Comparison of ENCODE assay signal across 16 cellular contexts in genomic region chr4:75011131-75011795, GRCh38.
A peak's percentile ranks its signal among the peaks of the same experiment; 100 is the strongest.
DNase-seq lines count a peak whose midpoint lies in the region; ATAC-seq and TF ChIP-seq lines count a peak whose summit lies in the region.
"Had no signal": no experiment of that assay in that cellular context is flagged by ENCODE, and none has a peak within 500 bp of the region (broad histone marks: within the 10 kb centered on the region; RNA-seq: fewer than 3 reads in every experiment).

No MANE protein-coding gene starts in this region.

- H3K4me1 ChIP-seq in PC-3 (ENCODE audit: insufficient read depth, low read length) (peaks cover 26% of the 10 kb centered on the region), foreskin keratinocyte (no peaks in the 10 kb centered on the region)
- H3K4me1 ChIP-seq: BLaER1 had no signal

- CTCF ChIA-PET in PC-3 (lab: Charles Lee), result no interaction called here

- DNase-seq in ELR (ENCODE audit: low read depth) (peak; percentile 2), PC-3 (peak; percentile 72), epithelial cell of esophagus (ENCODE audit: low read depth) (peak; percentile 46), foreskin keratinocyte (peak; percentile 37 to 66), NCI-H774 (lab: John Stamatoyannopoulos, UW) (no peak), coronary artery (ENCODE audit: low spot score) (no peak), anterior cingulate cortex (lab: John Stamatoyannopoulos, UW) (no peak)
- DNase-seq: 8988T; Calu3; CD8-positive, alpha-beta T cell; DMS79 treated with DMSO at 0.1 percent for 48 hours; GM23248 had no signal

- no peaks in the 10 kb centered on the region for H3K36me3 ChIP-seq in PC-3 (ENCODE audit: low read depth, low read length)
- H3K36me3 ChIP-seq: BLaER1, HAP-1 had no signal

- H3K9me2 ChIP-seq in PC-3 (replicated peaks; ENCODE audit: low read length), result no peaks in the 10 kb centered on the region

- H2AFZ ChIP-seq in PC-3 (ENCODE audit: low read length), result peak overlapping the region; percentile 60; the same call in 1 of the 2 replicates
- H2AFZ ChIP-seq: GM23248 had no signal

- H3K9me3 ChIP-seq in PC-3 (ENCODE audit: low read length), result no peaks in the 10 kb centered on the region
- H3K9me3 ChIP-seq: HAP-1 had no signal

- intact Hi-C loops in PC-3 (cut with micrococcal nuclease), result no loop called here

- H3K79me2 ChIP-seq in PC-3 (ENCODE audit: low read length), result no peaks in the 10 kb centered on the region

- peak overlapping the region; percentile 94 for H3K27ac ChIP-seq in PC-3 (ENCODE audit: low read length)
- H3K27ac ChIP-seq in foreskin keratinocyte, result peak overlapping the region; percentile 57
- H3K27ac ChIP-seq in coronary artery, result no peak overlapping the region
- H3K27ac ChIP-seq: BLaER1, GM23248 had no signal

- no peaks in the 10 kb centered on the region for H4K20me1 ChIP-seq in PC-3 (ENCODE audit: low read length)
- H4K20me1 ChIP-seq: BLaER1 had no signal

- no TSS peak for BruUV-seq in PC-3 (replicated peaks; lab: Mats Ljungman, UMichigan)

- POLR2A ChIA-PET in PC-3 (lab: Charles Lee; ENCODE audit: unreplicated experiment), result no interaction called here

- ATAC-seq in PC-3 (peak; percentile 42), foreskin keratinocyte (peak; percentile 88), GM18858 (IDR thresholded peaks at IDR 0.05; ENCODE audit: unreplicated experiment) (no peak)
- ATAC-seq: CD8-positive, alpha-beta T cell; GM12878 had no signal

- H3K4me2 ChIP-seq in PC-3 (ENCODE audit: low read length), result peak overlapping the region; percentile 71
- H3K4me2 ChIP-seq: BLaER1 had no signal

- no peaks in the 10 kb centered on the region for H3F3A ChIP-seq in PC-3 (ENCODE audit: low read length, unreplicated experiment)

- H3K27me3 ChIP-seq in PC-3 (ENCODE audit: low read length) (no peaks in the 10 kb centered on the region), foreskin keratinocyte (no peaks in the 10 kb centered on the region)
- H3K27me3 ChIP-seq: BLaER1 had no signal

- TF ChIP-seq CTCF in PC-3 (conservative IDR thresholded peaks at IDR 0.05; ENCODE audit: low read depth, low read length) (no peak), epithelial cell of esophagus (IDR thresholded peaks at IDR 0.05; ENCODE audit: insufficient read depth, low read depth, low read length, missing control alignments) (no peak), foreskin keratinocyte (conservative IDR thresholded peaks at IDR 0.05) (no peak), coronary artery (IDR thresholded peaks at IDR 0.05) (no peak)

- peak overlapping the region; percentile 55 for H3K9ac ChIP-seq in PC-3 (ENCODE audit: low read length)
- H3K9ac ChIP-seq: BLaER1, GM23248 had no signal

- H3K4me3 ChIP-seq in PC-3 (ENCODE audit: low read length) (peak overlapping the region; percentile 31; the same call in 1 of the 2 replicates), epithelial cell of esophagus (ENCODE audit: low read length) (no peak overlapping the region), coronary artery (no peak overlapping the region)
- H3K4me3 ChIP-seq: BLaER1, GM12878, GM23248, HAP-1 had no signal

Comparison
In these comparisons a context has a peak if more than half of its experiments do, and no peak if none do; other contexts are left out.
1. DNase-seq: peak in ELR (single experiment), PC-3 (single experiment), epithelial cell of esophagus (single experiment) and foreskin keratinocyte (2 of 2); none in NCI-H774 (single experiment), coronary artery (single experiment) and anterior cingulate cortex (0 of 58).
2. H3K27ac ChIP-seq: peak in PC-3 (single experiment) and foreskin keratinocyte (single experiment); none in coronary artery (0 of 2).